8 cellular contexts compared by ENCODE assay signal in genomic region chr16:50323335-50324011, GRCh38. TPM values are rescaled to one million over a fixed set of nuclear protein-coding genes. Genes with fewer than 3 reads are reported as not detected.
A peak's percentile ranks its signal among the peaks of the same experiment; 100 is the strongest.
DNase-seq lines count a peak whose midpoint lies in the region; ATAC-seq and TF ChIP-seq lines count a peak whose summit lies in the region.

No MANE protein-coding gene starts in this region.

- no peaks in the 10 kb centered on the region for H3K27me3 ChIP-seq in H9 (ENCODE audit: insufficient read depth, low read length)
- H3K27me3 ChIP-seq in uterus = no peaks in the 10 kb centered on the region

- no peaks in the 10 kb centered on the region for H3K9me3 Mint-ChIP-seq in H9

- ATAC-seq in T-helper 17 cell = no peak
- no peak for ATAC-seq in HG02763 (IDR thresholded peaks at IDR 0.05; ENCODE audit: unreplicated experiment)
- ATAC-seq in omental fat pad (ENCODE audit: low FRiP score) = no peak
- ATAC-seq in GM21723 (IDR thresholded peaks at IDR 0.05; ENCODE audit: unreplicated experiment) = no peak

- no peak overlapping the region for H4K91ac ChIP-seq in H9 (ENCODE audit: insufficient read length, low read depth, low read length)

- H3K27ac Mint-ChIP-seq in H9 (peak overlapping the region in 1 of 3 experiments; percentile 56; a peak in 2 of 7 replicates), T-helper 17 cell (peak overlapping the region; percentile 96)

- H3K4me3 Mint-ChIP-seq in H9 = no peak overlapping the region; a peak in 1 of 5 replicates
- H3K4me3 Mint-ChIP-seq in T-helper 17 cell = peak overlapping the region; percentile 45

- no peak for TF ChIP-seq POLR2A in uterus (IDR thresholded peaks at IDR 0.05)

- peaks cover 24 to 77% (median 64%) of the 10 kb centered on the region in 3 experiments; a peak in 6 of 7 replicates for H3K36me3 Mint-ChIP-seq in H9 (ENCODE audit: insufficient read depth in 1 of 3, low read depth in 3 of 3)
- peaks cover 18% of the 10 kb centered on the region for H3K36me3 Mint-ChIP-seq in T-helper 17 cell (ENCODE audit: low read depth)

- H3K79me2 ChIP-seq in H9 (ENCODE audit: insufficient read depth, low read length) = no peaks in the 10 kb centered on the region

- no peak overlapping the region for H3K18ac ChIP-seq in H9 (ENCODE audit: insufficient read length, low read depth, low read length)

- H3K36me3 ChIP-seq in uterus = no peaks in the 10 kb centered on the region

- H3K4me1 Mint-ChIP-seq in H9 (peaks cover 0 to 2% of the 10 kb centered on the region in 2 experiments; a peak in 1 of 4 replicates), T-helper 17 cell (peaks cover 30% of the 10 kb centered on the region)

- H3K14ac ChIP-seq in H9 (ENCODE audit: insufficient read depth, low read length) = no peak overlapping the region

- H4K20me1 ChIP-seq in H9 (ENCODE audit: control insufficient read depth, insufficient read depth, insufficient read length) = no peaks in the 10 kb centered on the region

- no peak overlapping the region for H2BK120ac ChIP-seq in H9 (ENCODE audit: low read depth, low read length, poor library complexity, severe bottlenecking)

- H3K27ac ChIP-seq in H9 (ENCODE audit: insufficient read length, low read depth, low read length) = no peak overlapping the region
- H3K27ac ChIP-seq in uterus = peak overlapping the region; percentile 43 to 50

- no peak overlapping the region for H3T11ph ChIP-seq in H9 (ENCODE audit: low read length)

- H4K8ac ChIP-seq in H9 (replicated peaks; ENCODE audit: insufficient read length, low read depth, low read length) = no peak overlapping the region

- no peak overlapping the region for H2AK5ac ChIP-seq in H9 (ENCODE audit: insufficient read length, low read length)

- H3K4ac ChIP-seq in H9 (ENCODE audit: low read depth, low read length) = no peak overlapping the region

- no peaks in the 10 kb centered on the region for H3K23me2 ChIP-seq in H9 (ENCODE audit: insufficient read length, low read depth, low read length, poor library complexity, severe bottlenecking)

- H3K9me3 ChIP-seq in H9 (ENCODE audit: control insufficient read depth, low read depth, low read length) (no peaks in the 10 kb centered on the region), T-helper 17 cell (ENCODE audit: control insufficient read depth, low read length, poor library complexity, severe bottlenecking) (no peaks in the 10 kb centered on the region), uterus (no peaks in the 10 kb centered on the region)

- H3K4me3 ChIP-seq in fibroblast of the aortic adventitia (ENCODE audit: low read depth, low read length) (no peak overlapping the region), uterus (no peak overlapping the region)

- no peak overlapping the region for H2BK15ac ChIP-seq in H9 (ENCODE audit: low read depth, low read length)

- no peaks in the 10 kb centered on the region for H3K27me3 Mint-ChIP-seq in H9 (ENCODE audit: low read depth)
- no peaks in the 10 kb centered on the region for H3K27me3 Mint-ChIP-seq in T-helper 17 cell

- H3K79me1 ChIP-seq in H9 (ENCODE audit: insufficient read depth, low read depth, low read length, poor library complexity, severe bottlenecking) = no peaks in the 10 kb centered on the region

- H2BK5ac ChIP-seq in H9 (ENCODE audit: insufficient read length, low read length) = no peak overlapping the region

- no peak overlapping the region for H2AFZ ChIP-seq in H9 (ENCODE audit: low read length)

- H4K5ac ChIP-seq in H9 (ENCODE audit: insufficient read length, low read depth, low read length) = no peak overlapping the region

- no peak overlapping the region for H3K9ac ChIP-seq in H9 (ENCODE audit: extremely low read depth, insufficient read length, low read length)

- DNase-seq in AG09319 (ENCODE audit: extremely low read depth, low read depth) = no peak
- DNase-seq in H9 = no peak
- DNase-seq in T-helper 17 cell = no peak
- DNase-seq in fibroblast of the aortic adventitia (ENCODE audit: low read depth) = peak; percentile 52
- peak in 1 of 2 donors; percentile 54 for DNase-seq in uterus
- no peak for DNase-seq in omental fat pad (ENCODE audit: low spot score)

- no peak overlapping the region for H3K4me2 ChIP-seq in H9 (ENCODE audit: insufficient read depth, insufficient read length, low read length)

- no peak overlapping the region for H3K56ac ChIP-seq in H9 (ENCODE audit: insufficient read length, low read depth, low read length)

- no peaks in the 10 kb centered on the region for H3K4me1 ChIP-seq in H9 (ENCODE audit: insufficient read depth, low read length)
- no peaks in the 10 kb centered on the region for H3K4me1 ChIP-seq in uterus

- H3K23ac ChIP-seq in H9 (ENCODE audit: insufficient read length, low read depth, low read length) = no peak overlapping the region

- peak; percentile 11 for TF ChIP-seq CTCF in AG09319 (IDR thresholded peaks at IDR 0.05; ENCODE audit: low read depth, low read length)
- peak; percentile 46 for TF ChIP-seq CTCF in H9 (conservative IDR thresholded peaks at IDR 0.05)
- peak; percentile 8 for TF ChIP-seq CTCF in fibroblast of the aortic adventitia (IDR thresholded peaks at IDR 0.05; ENCODE audit: insufficient read depth, low read length)
- peak in 1 of 4 experiments; percentile 8 for TF ChIP-seq CTCF in uterus (IDR thresholded peaks at IDR 0.05)
- TF ChIP-seq CTCF in omental fat pad (IDR thresholded peaks at IDR 0.05) = no peak

- no peak overlapping the region for H2BK20ac ChIP-seq in H9 (ENCODE audit: low read depth, low read length, poor library complexity, severe bottlenecking)

- H2BK12ac ChIP-seq in H9 (ENCODE audit: insufficient read length, low read depth, low read length) = no peak overlapping the region

- WGBS in H9 (ENCODE audit: extremely low coverage, insufficient read length, low lambda C conversion rate) = no CpG with 5 or more reads among the region's 11 CpGs

- intact Hi-C loops in uterus (cut with DNase I; ENCODE audit: low total_unique reads) = no loop called here

RNA-seq across cellular contexts. Expression of gene BRD7, which starts 45.3 kb away (rescaled TPM):
- 107 and 112 TPM in 2 replicates for total RNA-seq in H9 (2021)
- 10 to 100 TPM; 74.2 to 83.4 TPM for total RNA-seq in T-helper 17 cell
- 34.0 and 49.7 TPM in 2 replicates for total RNA-seq in fibroblast of the aortic adventitia (ENCODE audit: low replicate concordance)
- total RNA-seq in uterus = 10 to 100 TPM; 26.9 to 74.8 (median 40.3) TPM
- 10 to 100 TPM; 29.9 to 41.2 (median 38.9) TPM for total RNA-seq in omental fat pad

RNA-seq across cellular contexts. Expression of gene ADCY7, which starts 57.1 kb away (rescaled TPM):
- total RNA-seq in H9 (2021) (2.6 and 4.0 TPM in 2 replicates), T-helper 17 cell (100 to 1,000 TPM; 187 to 203 TPM), fibroblast of the aortic adventitia (ENCODE audit: low replicate concordance) (7.4 and 26.0 TPM in 2 replicates), uterus (10 to 100 TPM in 1 of 4 donors, 1 to 10 TPM in 3; 3.3 to 25.9 (median 6.6) TPM), omental fat pad (10 to 100 TPM; 14.0 to 38.9 (median 21.4) TPM)

Comparison
In these comparisons a context has a peak if more than half of its experiments do, and no peak if none do; other contexts are left out.
1. CTCF ChIP-seq: peak in AG09319 (single experiment), H9 (single experiment) and fibroblast of the aortic adventitia (single experiment); none in omental fat pad (0 of 3).